Comparison of ENCODE assay signal across 2 cellular contexts in genomic region chr11:44901120-44901519, GRCh38.
TF ChIP-seq lines count a peak whose summit lies in the region.

No MANE protein-coding gene starts in this region.

TF ChIP-seq in HEK293, 187 proteins besides CTCF, POLR2A, EP300 and RAD21:
- peak; percentile 67 for TF ChIP-seq GLIS1 (tag by site-specific recombination; IDR thresholded peaks at IDR 0.05)
- no peak for TF ChIP-seq ZNF639 (tag by site-specific recombination; IDR thresholded peaks at IDR 0.05)

TF ChIP-seq in H1, 55 proteins besides CTCF, POLR2A, EP300 and RAD21:
- no peak for TF ChIP-seq YY1 (IDR thresholded peaks at IDR 0.05; ENCODE audit: low read depth, low read length)
